Comparison of ENCODE assay signal across 1 cellular context in genomic region chr22:41446639-41447434, GRCh38.
TF ChIP-seq lines count a peak whose summit lies in the region.

Gene TOB2 (minus strand): TSS chr22:41446801. CDS start chr22:41437345, 9,456 bp downstream.

TF ChIP-seq in HepG2, 621 proteins besides CTCF, POLR2A, EP300 and RAD21 (continued from another document and continues in another):
- TF ChIP-seq ZFP36L2 (CRISPR knock-in tag; IDR thresholded peaks at IDR 0.05) (peak; percentile 95; the same call in 1 of the 2 replicates), MED13 (CRISPR knock-in tag; IDR thresholded peaks at IDR 0.05) (no peak; the same call in none of the 2 replicates), STAT6 (CRISPR knock-in tag; IDR thresholded peaks at IDR 0.05; ENCODE audit: borderline replicate concordance) (peak; percentile 80; the same call in 1 of the 2 replicates), ZNF616 (CRISPR knock-in tag; IDR thresholded peaks at IDR 0.05; ENCODE audit: low read depth) (no peak; the same call in 1 of the 2 replicates), ZNF136 (CRISPR knock-in tag; IDR thresholded peaks at IDR 0.05; ENCODE audit: low read depth) (peak; percentile 83; the same call in 1 of the 2 replicates), GATAD1 (CRISPR knock-in tag; IDR thresholded peaks at IDR 0.05) (peak; percentile 86), ZFP37 (CRISPR knock-in tag; IDR thresholded peaks at IDR 0.05; ENCODE audit: borderline replicate concordance) (peak; percentile 85; the same call in 1 of the 2 replicates), RCOR2 (CRISPR knock-in tag; IDR thresholded peaks at IDR 0.05) (peak; percentile 26; the same call in 1 of the 2 replicates), ZNF562 (CRISPR knock-in tag; IDR thresholded peaks at IDR 0.05; ENCODE audit: borderline replicate concordance) (no peak), REPIN1 (CRISPR knock-in tag; IDR thresholded peaks at IDR 0.05; ENCODE audit: borderline replicate concordance, low read depth) (peak; percentile 99), ZNF20 (CRISPR knock-in tag; IDR thresholded peaks at IDR 0.05) (0 out of 2 replicates have a peak, but pooled peaks have one; percentile 41), ZNF720 (CRISPR knock-in tag; IDR thresholded peaks at IDR 0.05) (no peak), CC2D1A (CRISPR knock-in tag; IDR thresholded peaks at IDR 0.05) (no peak), KLF6 (CRISPR knock-in tag; IDR thresholded peaks at IDR 0.05) (peak; percentile 99), DMAP1 (CRISPR knock-in tag; IDR thresholded peaks at IDR 0.05) (peak; percentile 87), IKZF1 (IDR thresholded peaks at IDR 0.05) (no peak), ZNF503 (CRISPR knock-in tag; IDR thresholded peaks at IDR 0.05) (peak; percentile 90), ATAD3A (CRISPR knock-in tag; IDR thresholded peaks at IDR 0.05) (no peak), HNF4G (IDR thresholded peaks at IDR 0.05; ENCODE audit: borderline replicate concordance, low read depth, low read length) (peak; percentile 82), HNF4G (CRISPR knock-in tag; IDR thresholded peaks at IDR 0.05; ENCODE audit: borderline replicate concordance, low read depth) (peak; percentile 30; the same call in 1 of the 2 replicates), KIAA2018 (CRISPR knock-in tag; IDR thresholded peaks at IDR 0.05; ENCODE audit: borderline replicate concordance) (no peak), RORA (CRISPR knock-in tag; IDR thresholded peaks at IDR 0.05) (no peak; the same call in 1 of the 2 replicates), RARA (CRISPR knock-in tag; IDR thresholded peaks at IDR 0.05) (peak; percentile 82), NFATC3 (CRISPR knock-in tag; IDR thresholded peaks at IDR 0.05) (peak; percentile 61; the same call in 1 of the 2 replicates), ZKSCAN1 (IDR thresholded peaks at IDR 0.05; ENCODE audit: low read length) (peak; percentile 76; the same call in 1 of the 2 replicates), ZNF24 (IDR thresholded peaks at IDR 0.05) (0 out of 2 replicates have a peak, but pooled peaks have one; percentile 51), ZNF550 (CRISPR knock-in tag; IDR thresholded peaks at IDR 0.05; ENCODE audit: borderline replicate concordance) (no peak; the same call in 1 of the 2 replicates)
- TF ChIP-seq, protein P1, sequence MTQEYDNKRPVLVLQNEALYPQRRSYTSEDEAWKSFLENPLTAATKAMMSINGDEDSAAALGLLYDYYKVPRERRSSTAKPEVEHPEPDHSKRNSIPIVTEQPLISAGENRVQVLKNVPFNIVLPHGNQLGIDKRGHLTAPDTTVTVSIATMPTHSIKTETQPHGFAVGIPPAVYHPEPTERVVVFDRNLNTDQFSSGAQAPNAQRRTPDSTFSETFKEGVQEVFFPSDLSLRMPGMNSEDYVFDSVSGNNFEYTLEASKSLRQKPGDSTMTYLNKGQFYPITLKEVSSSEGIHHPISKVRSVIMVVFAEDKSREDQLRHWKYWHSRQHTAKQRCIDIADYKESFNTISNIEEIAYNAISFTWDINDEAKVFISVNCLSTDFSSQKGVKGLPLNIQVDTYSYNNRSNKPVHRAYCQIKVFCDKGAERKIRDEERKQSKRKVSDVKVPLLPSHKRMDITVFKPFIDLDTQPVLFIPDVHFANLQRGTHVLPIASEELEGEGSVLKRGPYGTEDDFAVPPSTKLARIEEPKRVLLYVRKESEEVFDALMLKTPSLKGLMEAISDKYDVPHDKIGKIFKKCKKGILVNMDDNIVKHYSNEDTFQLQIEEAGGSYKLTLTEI (CRISPR knock-in tag; conservative IDR thresholded peaks at IDR 0.05): no peak; the same call in 1 of the 2 replicates
- TF ChIP-seq, protein P2, sequence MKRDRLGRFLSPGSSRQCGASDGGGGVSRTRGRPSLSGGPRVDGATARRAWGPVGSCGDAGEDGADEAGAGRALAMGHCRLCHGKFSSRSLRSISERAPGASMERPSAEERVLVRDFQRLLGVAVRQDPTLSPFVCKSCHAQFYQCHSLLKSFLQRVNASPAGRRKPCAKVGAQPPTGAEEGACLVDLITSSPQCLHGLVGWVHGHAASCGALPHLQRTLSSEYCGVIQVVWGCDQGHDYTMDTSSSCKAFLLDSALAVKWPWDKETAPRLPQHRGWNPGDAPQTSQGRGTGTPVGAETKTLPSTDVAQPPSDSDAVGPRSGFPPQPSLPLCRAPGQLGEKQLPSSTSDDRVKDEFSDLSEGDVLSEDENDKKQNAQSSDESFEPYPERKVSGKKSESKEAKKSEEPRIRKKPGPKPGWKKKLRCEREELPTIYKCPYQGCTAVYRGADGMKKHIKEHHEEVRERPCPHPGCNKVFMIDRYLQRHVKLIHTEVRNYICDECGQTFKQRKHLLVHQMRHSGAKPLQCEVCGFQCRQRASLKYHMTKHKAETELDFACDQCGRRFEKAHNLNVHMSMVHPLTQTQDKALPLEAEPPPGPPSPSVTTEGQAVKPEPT (CRISPR knock-in tag; IDR thresholded peaks at IDR 0.05; ENCODE audit: low read depth): peak; percentile 93
- TF ChIP-seq, protein P3, sequence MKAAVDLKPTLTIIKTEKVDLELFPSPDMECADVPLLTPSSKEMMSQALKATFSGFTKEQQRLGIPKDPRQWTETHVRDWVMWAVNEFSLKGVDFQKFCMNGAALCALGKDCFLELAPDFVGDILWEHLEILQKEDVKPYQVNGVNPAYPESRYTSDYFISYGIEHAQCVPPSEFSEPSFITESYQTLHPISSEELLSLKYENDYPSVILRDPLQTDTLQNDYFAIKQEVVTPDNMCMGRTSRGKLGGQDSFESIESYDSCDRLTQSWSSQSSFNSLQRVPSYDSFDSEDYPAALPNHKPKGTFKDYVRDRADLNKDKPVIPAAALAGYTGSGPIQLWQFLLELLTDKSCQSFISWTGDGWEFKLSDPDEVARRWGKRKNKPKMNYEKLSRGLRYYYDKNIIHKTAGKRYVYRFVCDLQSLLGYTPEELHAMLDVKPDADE (CRISPR knock-in tag; IDR thresholded peaks at IDR 0.05): no peak
- TF ChIP-seq, protein P4, sequence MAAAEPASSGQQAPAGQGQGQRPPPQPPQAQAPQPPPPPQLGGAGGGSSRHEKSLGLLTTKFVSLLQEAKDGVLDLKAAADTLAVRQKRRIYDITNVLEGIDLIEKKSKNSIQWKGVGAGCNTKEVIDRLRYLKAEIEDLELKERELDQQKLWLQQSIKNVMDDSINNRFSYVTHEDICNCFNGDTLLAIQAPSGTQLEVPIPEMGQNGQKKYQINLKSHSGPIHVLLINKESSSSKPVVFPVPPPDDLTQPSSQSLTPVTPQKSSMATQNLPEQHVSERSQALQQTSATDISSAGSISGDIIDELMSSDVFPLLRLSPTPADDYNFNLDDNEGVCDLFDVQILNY (CRISPR knock-in tag; conservative IDR thresholded peaks at IDR 0.05): peak; percentile 71
- TF ChIP-seq, protein P5, sequence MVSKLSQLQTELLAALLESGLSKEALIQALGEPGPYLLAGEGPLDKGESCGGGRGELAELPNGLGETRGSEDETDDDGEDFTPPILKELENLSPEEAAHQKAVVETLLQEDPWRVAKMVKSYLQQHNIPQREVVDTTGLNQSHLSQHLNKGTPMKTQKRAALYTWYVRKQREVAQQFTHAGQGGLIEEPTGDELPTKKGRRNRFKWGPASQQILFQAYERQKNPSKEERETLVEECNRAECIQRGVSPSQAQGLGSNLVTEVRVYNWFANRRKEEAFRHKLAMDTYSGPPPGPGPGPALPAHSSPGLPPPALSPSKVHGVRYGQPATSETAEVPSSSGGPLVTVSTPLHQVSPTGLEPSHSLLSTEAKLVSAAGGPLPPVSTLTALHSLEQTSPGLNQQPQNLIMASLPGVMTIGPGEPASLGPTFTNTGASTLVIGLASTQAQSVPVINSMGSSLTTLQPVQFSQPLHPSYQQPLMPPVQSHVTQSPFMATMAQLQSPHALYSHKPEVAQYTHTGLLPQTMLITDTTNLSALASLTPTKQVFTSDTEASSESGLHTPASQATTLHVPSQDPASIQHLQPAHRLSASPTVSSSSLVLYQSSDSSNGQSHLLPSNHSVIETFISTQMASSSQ (IDR thresholded peaks at IDR 0.05; ENCODE audit: low read depth): no peak
- TF ChIP-seq, protein P5 (CRISPR knock-in tag; IDR thresholded peaks at IDR 0.05; ENCODE audit: borderline replicate concordance): peak; percentile 76
